11 cellular contexts compared by ENCODE assay signal in genomic region chr7:35697414-35698175, GRCh38. TPM values are rescaled to one million over a fixed set of nuclear protein-coding genes. Genes with fewer than 3 reads are reported as not detected.
A peak's percentile ranks its signal among the peaks of the same experiment; 100 is the strongest.
DNase-seq lines count a peak whose midpoint lies in the region; ATAC-seq, FAIRE-seq and TF ChIP-seq lines count a peak whose summit lies in the region.
"Had no signal": no experiment of that assay in that cellular context is flagged by ENCODE, and none has a peak within 500 bp of the region (broad histone marks: within the 10 kb centered on the region; RNA-seq: fewer than 3 reads in every experiment).

No MANE protein-coding gene starts in this region.

- peak overlapping the region; percentile 78 for H2BK20ac ChIP-seq in IMR-90 (ENCODE audit: low read depth, low read length)

- dilution Hi-C loops in IMR-90 (cut with HindIII; ENCODE audit: low sequenced_read_pairs, unreplicated experiment): no loop called here

- H4K5ac ChIP-seq in IMR-90 (ENCODE audit: low read depth, low read length): peak overlapping the region; percentile 9; the same call in 1 of the 2 replicates

- 0 out of 2 replicates have a peak overlapping the region, but pooled peaks have one; percentile 35 for H2BK120ac ChIP-seq in IMR-90 (ENCODE audit: low read depth, low read length)

- CTCF ChIA-PET in IMR-90 (lab: Yijun Ruan, JAX): no interaction called here

- no peaks in the 10 kb centered on the region for H4K20me1 ChIP-seq in IMR-90 (ENCODE audit: insufficient read depth, low read length)

- H3K23ac ChIP-seq in IMR-90 (ENCODE audit: low read depth, low read length): no peak overlapping the region

- no peak for TF ChIP-seq RAD21 in IMR-90 (IDR thresholded peaks at IDR 0.05; ENCODE audit: low read length)

- no peak overlapping the region for H2AFZ ChIP-seq in IMR-90 (replicated peaks; ENCODE audit: low read length, poor library complexity)

- no TSS peak for BruUV-seq in IMR-90 (replicated peaks; lab: Mats Ljungman, UMichigan)

- peak overlapping the region; percentile 10; the same call in 1 of the 2 replicates for H4K91ac ChIP-seq in IMR-90 (ENCODE audit: insufficient read depth, low read depth, low read length)

- no peak for TF ChIP-seq POLR2A in IMR-90 (IDR thresholded peaks at IDR 0.05; ENCODE audit: low read depth, low read length)

- H3K4me3 ChIP-seq in IMR-90 (ENCODE audit: insufficient read depth, low read depth, low read length) (no peak overlapping the region), bronchial epithelial cell (ENCODE audit: low read depth, low read length) (no peak overlapping the region), small intestine (ENCODE audit: low read depth in 1 of 2, low read length in 2 of 2) (no peak overlapping the region)
- H3K4me3 ChIP-seq: skin epidermis had no signal

- H2BK15ac ChIP-seq in IMR-90 (ENCODE audit: low read depth, low read length): peak overlapping the region; percentile 72; the same call in 2 of the 3 replicates

- H3K36me3 ChIP-seq in IMR-90 (ENCODE audit: control insufficient read depth, insufficient read depth, low read length): no peaks in the 10 kb centered on the region; the same call in 1 of the 2 replicates
- no peaks in the 10 kb centered on the region for H3K36me3 ChIP-seq in bronchial epithelial cell (ENCODE audit: control insufficient read depth, insufficient read depth, low read length)
- no peaks in the 10 kb centered on the region for H3K36me3 ChIP-seq in small intestine (ENCODE audit: control insufficient read depth in 2 of 2, insufficient read depth in 2 of 2, low read length in 2 of 2)

- no peak for TF ChIP-seq CTCF in IMR-90 (conservative IDR thresholded peaks at IDR 0.05; ENCODE audit: low read depth, low read length)
- no peak for TF ChIP-seq CTCF in bronchial epithelial cell (IDR thresholded peaks at IDR 0.05; ENCODE audit: insufficient read depth, low read length, severe bottlenecking)

- intact Hi-C loops in IMR-90 (cut with micrococcal nuclease): no loop called here

- peak overlapping the region in 1 of 2 experiments; percentile 44; a peak in 1 of 4 replicates for H4K8ac ChIP-seq in IMR-90 (ENCODE audit: low read depth in 2 of 2, low read length in 2 of 2)

- H3K79me1 ChIP-seq in IMR-90 (ENCODE audit: low read depth in 1 of 2, low read length in 2 of 2): peaks cover 7 to 42% of the 10 kb centered on the region in 2 experiments

- 100% methylated on average over 5 of the region's 10 CpGs; no CpG with 5 or more reads in 1 of the 2 experiments for WGBS in IMR-90 (ENCODE audit: extremely low coverage in 2 of 2, insufficient read length in 1 of 2), 2 experiments
- 86 to 90% (median 89%) methylated on average over 10 of the region's 10 CpGs for WGBS in small intestine, 3 donors

- in situ Hi-C loops in IMR-90 (cut with MboI; ENCODE audit: low sequenced_read_pairs): no loop called here

- ATAC-seq in IMR-90 (ENCODE audit: low read depth): peak; percentile 9

- peaks cover 12% of the 10 kb centered on the region for H3K9me1 ChIP-seq in IMR-90 (ENCODE audit: insufficient read depth, low read length)

- no peak overlapping the region for H3K9ac ChIP-seq in IMR-90 (ENCODE audit: low read depth, low read length)

- H3K9me3 ChIP-seq in IMR-90 (ENCODE audit: control insufficient read depth, insufficient read depth, low read length) (no peaks in the 10 kb centered on the region), small intestine (ENCODE audit: control insufficient read depth, low read depth) (no peaks in the 10 kb centered on the region)

- 0 out of 2 replicates have a peak overlapping the region, but pooled peaks have one; percentile 22 for H3K14ac ChIP-seq in IMR-90 (replicated peaks; ENCODE audit: low read depth, low read length)

- peak overlapping the region; percentile 40 for H3K4me2 ChIP-seq in IMR-90 (ENCODE audit: low read depth, low read length)

- H3K4me1 ChIP-seq in IMR-90 (ENCODE audit: control insufficient read depth, insufficient read depth, low read length): peaks cover 8% of the 10 kb centered on the region
- peaks cover 1 to 2% of the 10 kb centered on the region in 2 donors for H3K4me1 ChIP-seq in small intestine (ENCODE audit: control insufficient read depth in 2 of 2, insufficient read depth in 1 of 2, low read depth in 1 of 2, low read length in 1 of 2)

- peak overlapping the region; percentile 69 for H2BK5ac ChIP-seq in IMR-90 (ENCODE audit: low read depth, low read length, poor library complexity, severe bottlenecking)

- peak overlapping the region; percentile 56; the same call in 1 of the 2 replicates for H3K27ac ChIP-seq in IMR-90 (ENCODE audit: insufficient read depth, low read length)
- no peak overlapping the region for H3K27ac ChIP-seq in small intestine (ENCODE audit: low read depth in 1 of 2, low read length in 1 of 2)
- H3K27ac ChIP-seq: skin epidermis had no signal

- POLR2A ChIA-PET in IMR-90 (lab: Charles Lee; ENCODE audit: unreplicated experiment): interaction anchor here (0.5 kb wide), 1 partner anchor 654 kb away, joined by 7 read pairs; no protein-coding TSS in a partner anchor

- H3K18ac ChIP-seq in IMR-90 (ENCODE audit: low read depth, low read length): peak overlapping the region; percentile 62; the same call in 1 of the 2 replicates

- DNase-seq in CD1c-positive myeloid dendritic cell (ENCODE audit: extremely low spot score): peak; percentile 79
- peak; percentile 71 for DNase-seq in IMR-90
- DNase-seq in bronchial epithelial cell (ENCODE audit: low read depth): peak; percentile 83
- peak; percentile 87 for DNase-seq in myocyte (ENCODE audit: low read depth)
- no peak for DNase-seq in NCI-H510A treated with DMSO at 0.1 percent for 48 hours (lab: John Stamatoyannopoulos, UW)
- no peak for DNase-seq in small intestine
- no peak for DNase-seq in amygdala (lab: John Stamatoyannopoulos, UW)
- no peak for DNase-seq in cerebellar cortex (ENCODE audit: low spot score)
- DNase-seq: DMS 273 treated with DMSO at 0.1 percent for 48 hours, NCI-H1048 had no signal

- peak overlapping the region; percentile 41; the same call in 1 of the 2 replicates for H3K4ac ChIP-seq in IMR-90 (ENCODE audit: low read depth, low read length)

- no peak overlapping the region for H3K56ac ChIP-seq in IMR-90 (ENCODE audit: extremely low read depth, insufficient read depth, low read length)

- FAIRE-seq in bronchial epithelial cell (lab: Jason Lieb, UNC) (no peak), small intestine (lab: Jason Lieb, UNC) (no peak)

- peak overlapping the region; percentile 61 for H2AK5ac ChIP-seq in IMR-90 (ENCODE audit: low read depth, low read length)

- peak overlapping the region; percentile 47 for H2AK9ac ChIP-seq in IMR-90 (replicated peaks; ENCODE audit: low read depth, low read length, poor library complexity)

- H3K27me3 ChIP-seq in IMR-90 (ENCODE audit: control insufficient read depth, insufficient read depth, low read length) (no peaks in the 10 kb centered on the region), bronchial epithelial cell (ENCODE audit: control insufficient read depth, insufficient read depth, low read length) (no peaks in the 10 kb centered on the region), small intestine (ENCODE audit: control insufficient read depth in 2 of 2, insufficient read depth in 2 of 2, low read length in 2 of 2) (no peaks in the 10 kb centered on the region)

TF ChIP-seq in IMR-90, 13 proteins besides CTCF, POLR2A, EP300 and RAD21:
- peak; percentile 64; the same call in 1 of the 2 replicates for TF ChIP-seq CEBPB (IDR thresholded peaks at IDR 0.05; ENCODE audit: low read depth, low read length)
- TF ChIP-seq FOS (IDR thresholded peaks at IDR 0.05; ENCODE audit: low read depth, low read length): no peak
- no peak for TF ChIP-seq MAFK (IDR thresholded peaks at IDR 0.05; ENCODE audit: low read depth, low read length)
- no peak for TF ChIP-seq USF2 (IDR thresholded peaks at IDR 0.05; ENCODE audit: low read depth, low read length)
- no peak for TF ChIP-seq MXI1 (IDR thresholded peaks at IDR 0.05; ENCODE audit: borderline replicate concordance, low read depth, low read length)
- TF ChIP-seq BHLHE40 (IDR thresholded peaks at IDR 0.05; ENCODE audit: low read depth, low read length): 0 out of 2 replicates have a peak, but pooled peaks have one; percentile 19
- no peak for TF ChIP-seq CHD1 (IDR thresholded peaks at IDR 0.05; ENCODE audit: low read depth, low read length)
- no peak for TF ChIP-seq MAZ (IDR thresholded peaks at IDR 0.05; ENCODE audit: borderline replicate concordance, low read depth, low read length)
TF ChIP-seq in IMR-90: peak in this region for 2.

RNA-seq across cellular contexts. Expression of gene HERPUD2, which starts 2.7 kb away (rescaled TPM):
- total RNA-seq in IMR-90 (2012; rRNA removed): 18.3 and 22.2 TPM in 2 replicates
- 26.8 and 27.2 TPM in 2 replicates for polyA plus RNA-seq in IMR-90 (2012; rRNA removed)
- 7.9 and 15.9 TPM in 2 replicates for polyA plus RNA-seq in IMR-90 (2012; cell fraction: cytosol; rRNA removed)
- polyA plus RNA-seq in IMR-90 (2012; cell fraction: nucleus; rRNA removed; ENCODE audit: low replicate concordance): 11.7 and 13.3 TPM in 2 replicates
- total RNA-seq in bronchial epithelial cell: 32.9 and 36.1 TPM in 2 replicates
- total RNA-seq in myocyte: 24.6 and 25.2 TPM in 2 replicates
- 24.2 TPM for polyA plus RNA-seq in myocyte (2012)
- 10 to 100 TPM in 1 of 3 donors, 1 to 10 TPM in 2; 8.9 to 10.2 (median 10.0) TPM for polyA plus RNA-seq in small intestine

Comparison
In these comparisons a context has a peak if more than half of its experiments do, and no peak if none do; other contexts are left out.
1. DNase-seq: peak in CD1c-positive myeloid dendritic cell (single experiment), IMR-90 (single experiment), bronchial epithelial cell (single experiment) and myocyte (single experiment); none in NCI-H510A treated with DMSO at 0.1 percent for 48 hours (single experiment), small intestine (single experiment), amygdala (0 of 56) and cerebellar cortex (single experiment).